8 cellular contexts compared by ENCODE assay signal in genomic region chr14:52918486-52918885, GRCh38. TPM values are rescaled to one million over a fixed set of nuclear protein-coding genes. Genes with fewer than 3 reads are reported as not detected.
A peak's percentile ranks its signal among the peaks of the same experiment; 100 is the strongest.
DNase-seq lines count a peak whose midpoint lies in the region; ATAC-seq and TF ChIP-seq lines count a peak whose summit lies in the region.

No MANE protein-coding gene starts in this region.

- H3K27ac Mint-ChIP-seq in central memory CD8-positive, alpha-beta T cell (ENCODE audit: low read depth) = peak overlapping the region; percentile 74
- H3K27ac Mint-ChIP-seq in natural killer cell = peak overlapping the region; percentile 93

- intact Hi-C loops in natural killer cell (cut with micrococcal nuclease) = loop anchor here (5.0 to 10.0 kb wide), 3 partner anchors 34 to 1054 kb away; partner anchors contain the start of genes FERMT2 and GNG2

- no peak overlapping the region for H3K4me3 Mint-ChIP-seq in central memory CD8-positive, alpha-beta T cell
- H3K4me3 Mint-ChIP-seq in natural killer cell = peak overlapping the region; percentile 25

- peak; percentile 22 for DNase-seq in activated CD8-positive, alpha-beta memory T cell treated with anti-CD3 and anti-CD28 coated beads, Interleukin-2, amount 50 U/mL, for 1 hour (ENCODE audit: extremely low read depth)
- DNase-seq in activated CD8-positive, alpha-beta memory T cell treated with anti-CD3 and anti-CD28 coated beads, Interleukin-2, amount 50 U/mL, for 48 hours = no peak
- DNase-seq in NOMO-1 (lab: John Stamatoyannopoulos, UW; ENCODE audit: unreplicated experiment in 2 of 2) (peak; percentile 64 to 93), natural killer cell (no peak), midbrain (lab: John Stamatoyannopoulos, UW) (no peak)
- peak in 1 of 2 donors; percentile 11 for DNase-seq in central memory CD8-positive, alpha-beta T cell (ENCODE audit: low spot score in 2 of 2)

- no peaks in the 10 kb centered on the region for H3K9me3 Mint-ChIP-seq in central memory CD8-positive, alpha-beta T cell
- H3K9me3 Mint-ChIP-seq in natural killer cell = no peaks in the 10 kb centered on the region

- ATAC-seq in HG02588 (IDR thresholded peaks at IDR 0.05; ENCODE audit: unreplicated experiment) (peak; percentile 87), natural killer cell (peak; percentile 89 to 97 (median 95)), HG02970 (IDR thresholded peaks at IDR 0.05; ENCODE audit: low FRiP score, unreplicated experiment) (no peak)
- ATAC-seq in central memory CD8-positive, alpha-beta T cell (replicated peaks; ENCODE audit: extremely low read depth, poor library complexity, severe bottlenecking) = peak; percentile 100

- TF ChIP-seq CTCF in natural killer cell (IDR thresholded peaks at IDR 0.05) = no peak

- H3K27me3 Mint-ChIP-seq in central memory CD8-positive, alpha-beta T cell = no peaks in the 10 kb centered on the region
- H3K27me3 Mint-ChIP-seq in natural killer cell (ENCODE audit: low read depth in 2 of 2) = no peaks in the 10 kb centered on the region

- peaks cover 30% of the 10 kb centered on the region for H3K4me1 Mint-ChIP-seq in central memory CD8-positive, alpha-beta T cell
- peaks cover 52 to 62% of the 10 kb centered on the region in 2 donors for H3K4me1 Mint-ChIP-seq in natural killer cell

- no peaks in the 10 kb centered on the region for H3K36me3 Mint-ChIP-seq in central memory CD8-positive, alpha-beta T cell (ENCODE audit: insufficient read depth)
- H3K36me3 Mint-ChIP-seq in natural killer cell = no peaks in the 10 kb centered on the region

RNA-seq across cellular contexts. Expression of gene FERMT2, which starts 32.4 kb away (rescaled TPM):
- total RNA-seq in natural killer cell = 1 to 10 TPM in 1 of 3 donors, under 1 TPM in 2; 0.58 to 1.7 (median 0.92) TPM

Comparison
In these comparisons a context has a peak if more than half of its experiments do, and no peak if none do; other contexts are left out.
1. DNase-seq: peak in activated CD8-positive, alpha-beta memory T cell treated with anti-CD3 and anti-CD28 coated beads, Interleukin-2, amount 50 U/mL, for 1 hour (single experiment) and NOMO-1 (2 of 2); none in activated CD8-positive, alpha-beta memory T cell treated with anti-CD3 and anti-CD28 coated beads, Interleukin-2, amount 50 U/mL, for 48 hours (single experiment), natural killer cell (single experiment) and midbrain (single experiment).